26 cellular contexts compared by ENCODE assay signal in genomic region chr4:98536631-98537030, GRCh38.
DNase-seq lines count a peak whose midpoint lies in the region; ATAC-seq and TF ChIP-seq lines count a peak whose summit lies in the region.
"Had no signal": no experiment of that assay in that cellular context is flagged by ENCODE, and none has a peak within 500 bp of the region (broad histone marks: within the 10 kb centered on the region; RNA-seq: fewer than 3 reads in every experiment).

No MANE protein-coding gene starts in this region.

- H3K9me2 ChIP-seq in GM23338 (ENCODE audit: insufficient read depth): no peaks in the 10 kb centered on the region; the same call in none of the 2 replicates

- H3K9me3 ChIP-seq in HUES64 (ENCODE audit: insufficient read depth, low read depth, low read length) (no peaks in the 10 kb centered on the region), neural progenitor cell (ENCODE audit: low read depth) (no peaks in the 10 kb centered on the region)
- H3K9me3 ChIP-seq: A549, SJSA1 had no signal

- H3K27ac ChIP-seq in GM23338 (ENCODE audit: low read depth) (no peak overlapping the region), HUES64 (ENCODE audit: low read depth, low read length) (no peak overlapping the region), neural progenitor cell (no peak overlapping the region)
- H3K27ac ChIP-seq: A549; BLaER1 treated with 17β-estradiol and CSF1 and Interleukin-3, amounts not matched to agents 10 nM and 100 nM; PC-9; SJSA1 had no signal

- H3K4me3 Mint-ChIP-seq in GM23338 (no peak overlapping the region), glutamatergic neuron (ENCODE audit: unreplicated experiment) (no peak overlapping the region), neural progenitor cell (no peak overlapping the region)
- H3K4me3 Mint-ChIP-seq: CD4-positive, alpha-beta T cell; T-cell had no signal

- H3K4me1 ChIP-seq in GM23338 (ENCODE audit: insufficient read depth) (peaks cover 10% of the 10 kb centered on the region), HUES64 (ENCODE audit: insufficient read depth, low read length) (peaks cover 13% of the 10 kb centered on the region), neural progenitor cell (peaks cover 12% of the 10 kb centered on the region)
- H3K4me1 ChIP-seq: A549; BLaER1 treated with 17β-estradiol and CSF1 and Interleukin-3, amounts not matched to agents 10 nM and 100 nM; SJSA1 had no signal

- peaks cover 2% of the 10 kb centered on the region; the same call in 1 of the 3 replicates for H3K9me3 Mint-ChIP-seq in GM23338
- H3K9me3 Mint-ChIP-seq in glutamatergic neuron (ENCODE audit: unreplicated experiment): peaks cover 6% of the 10 kb centered on the region
- peaks cover 27% of the 10 kb centered on the region for H3K9me3 Mint-ChIP-seq in neural progenitor cell

- TF ChIP-seq CTCF in GM23338 (conservative IDR thresholded peaks at IDR 0.05; ENCODE audit: low read depth in 2 of 2): no peak
- TF ChIP-seq CTCF in glutamatergic neuron (IDR thresholded peaks at IDR 0.05; ENCODE audit: partially characterized antibody, unreplicated experiment): no peak
- no peak for TF ChIP-seq CTCF in neural progenitor cell (IDR thresholded peaks at IDR 0.05)

- no peaks in the 10 kb centered on the region for H3F3A ChIP-seq in GM23338 (replicated peaks; ENCODE audit: low read depth)
- peaks cover 3% of the 10 kb centered on the region for H3F3A ChIP-seq in neural progenitor cell (ENCODE audit: low read depth)

- H3K36me3 Mint-ChIP-seq in GM23338 (ENCODE audit: low read depth) (peaks cover 7% of the 10 kb centered on the region; the same call in 1 of the 3 replicates), glutamatergic neuron (ENCODE audit: unreplicated experiment) (no peaks in the 10 kb centered on the region), neural progenitor cell (peaks cover 3% of the 10 kb centered on the region)

- H3K36me3 ChIP-seq in GM23338 (ENCODE audit: insufficient read depth) (no peaks in the 10 kb centered on the region), HUES64 (ENCODE audit: insufficient read depth, low read length) (no peaks in the 10 kb centered on the region), neural progenitor cell (no peaks in the 10 kb centered on the region)
- H3K36me3 ChIP-seq: BLaER1 treated with 17β-estradiol and CSF1 and Interleukin-3, amounts not matched to agents 10 nM and 100 nM had no signal

- H3K4me2 ChIP-seq in GM23338 (peak overlapping the region; percentile 51; the same call in 1 of the 2 replicates), neural progenitor cell (peak overlapping the region; percentile 38)
- H3K4me2 ChIP-seq: A549; BLaER1 treated with 17β-estradiol and CSF1 and Interleukin-3, amounts not matched to agents 10 nM and 100 nM; PC-9 had no signal

- H3K27me3 Mint-ChIP-seq in GM23338 (ENCODE audit: insufficient read depth, low read depth, poor library complexity) (peaks cover 5% of the 10 kb centered on the region), glutamatergic neuron (ENCODE audit: unreplicated experiment) (peaks cover 4% of the 10 kb centered on the region), neural progenitor cell (ENCODE audit: insufficient read depth, low read depth) (peaks cover 2% of the 10 kb centered on the region)
- H3K27me3 Mint-ChIP-seq: CD4-positive, alpha-beta T cell; T-cell had no signal

- H3K9ac ChIP-seq in HUES64 (ENCODE audit: low read depth, low read length) (peak overlapping the region; percentile 52; the same call in 1 of the 2 replicates), neural progenitor cell (no peak overlapping the region)
- H3K9ac ChIP-seq: BLaER1 treated with 17β-estradiol and CSF1 and Interleukin-3, amounts not matched to agents 10 nM and 100 nM had no signal

- peak overlapping the region; percentile 87 for H3K27ac Mint-ChIP-seq in GM23338
- H3K27ac Mint-ChIP-seq in glutamatergic neuron (ENCODE audit: unreplicated experiment): no peak overlapping the region
- no peak overlapping the region for H3K27ac Mint-ChIP-seq in neural progenitor cell
- H3K27ac Mint-ChIP-seq: CD4-positive, alpha-beta T cell; T-cell had no signal

- H3K79me2 ChIP-seq in GM23338 (replicated peaks; ENCODE audit: insufficient read depth) (no peaks in the 10 kb centered on the region; the same call in 1 of the 2 replicates), neural progenitor cell (ENCODE audit: low read depth) (peaks cover 6% of the 10 kb centered on the region)

- 73% methylated on average over 11 of the region's 11 CpGs for WGBS in HUES64

- H3K27me3 ChIP-seq in GM23338 (ENCODE audit: insufficient read depth) (no peaks in the 10 kb centered on the region), HUES64 (ENCODE audit: insufficient read depth, low read length) (no peaks in the 10 kb centered on the region), neural progenitor cell (no peaks in the 10 kb centered on the region)
- H3K27me3 ChIP-seq: BLaER1 treated with 17β-estradiol and CSF1 and Interleukin-3, amounts not matched to agents 10 nM and 100 nM; SJSA1 had no signal

- H3K4me3 ChIP-seq in GM23338 (no peak overlapping the region), HUES64 (ENCODE audit: low read length) (no peak overlapping the region), neural progenitor cell (no peak overlapping the region)
- H3K4me3 ChIP-seq: A549; BLaER1 treated with 17β-estradiol and CSF1 and Interleukin-3, amounts not matched to agents 10 nM and 100 nM; PC-9; SJSA1 had no signal

- ATAC-seq in GM23338: peak; percentile 82
- ATAC-seq: A549, HCT116, Right ventricle myocardium inferior, T-cell had no signal

- peaks cover 24% of the 10 kb centered on the region for H3K4me1 Mint-ChIP-seq in GM23338
- peaks cover 20% of the 10 kb centered on the region for H3K4me1 Mint-ChIP-seq in glutamatergic neuron (ENCODE audit: low read depth, unreplicated experiment)
- H3K4me1 Mint-ChIP-seq in neural progenitor cell: peaks cover 2% of the 10 kb centered on the region

- no peak overlapping the region for H2AFZ ChIP-seq in GM23338
- H2AFZ ChIP-seq in neural progenitor cell (replicated peaks): no peak overlapping the region
- H2AFZ ChIP-seq: PC-9 had no signal

- no peaks in the 10 kb centered on the region for H4K20me1 ChIP-seq in GM23338 (replicated peaks; ENCODE audit: insufficient read depth)
- H4K20me1 ChIP-seq in neural progenitor cell (ENCODE audit: low read depth): no peaks in the 10 kb centered on the region
- H4K20me1 ChIP-seq: BLaER1 treated with 17β-estradiol and CSF1 and Interleukin-3, amounts not matched to agents 10 nM and 100 nM had no signal

- peak; percentile 69 for DNase-seq in GM23338 (ENCODE audit: low spot score)
- peak; percentile 41 for DNase-seq in glutamatergic neuron
- DNase-seq in neural progenitor cell (ENCODE audit: low spot score): peak; percentile 67
- no peak for DNase-seq in NCI-H2081 (lab: John Stamatoyannopoulos, UW)
- DNase-seq in D341Med (ENCODE audit: low spot score): no peak
- no peak for DNase-seq in NCI-H82 (lab: John Stamatoyannopoulos, UW)
- DNase-seq: AML-193; CD4-positive, alpha-beta T cell; DMS53; GF-D8; NCI-H1048; NCI-H1417 treated with DMSO at 0.1 percent for 48 hours; NCI-H1694 treated with DMSO at 0.1 percent for 48 hours; NCI-H2081 treated with DMSO at 0.1 percent for 48 hours; NCI-H2171 treated with DMSO at 0.1 percent for 48 hours; NCI-H345; NCI-H510A treated with DMSO at 0.1 percent for 48 hours; NCI-H748 treated with DMSO at 0.1 percent for 48 hours; PC-9; T-cell had no signal

TF ChIP-seq in GM23338, 12 proteins besides CTCF, POLR2A, EP300 and RAD21:
- TF ChIP-seq ETS1 (IDR thresholded peaks at IDR 0.05): no peak
- no peak for TF ChIP-seq ZNF114 (CRISPR knock-in tag; IDR thresholded peaks at IDR 0.05)
- no peak for TF ChIP-seq STAT1 (IDR thresholded peaks at IDR 0.05; ENCODE audit: unreplicated experiment)

Comparison
In these comparisons a context has a peak if more than half of its experiments do, and no peak if none do; other contexts are left out.
1. DNase-seq: peak in GM23338 (single experiment), glutamatergic neuron (single experiment) and neural progenitor cell (single experiment); none in NCI-H2081 (0 of 2), D341Med (single experiment) and NCI-H82 (single experiment).